Comparison of ENCODE assay signal across 1 cellular context in the genomic region with DNA sequence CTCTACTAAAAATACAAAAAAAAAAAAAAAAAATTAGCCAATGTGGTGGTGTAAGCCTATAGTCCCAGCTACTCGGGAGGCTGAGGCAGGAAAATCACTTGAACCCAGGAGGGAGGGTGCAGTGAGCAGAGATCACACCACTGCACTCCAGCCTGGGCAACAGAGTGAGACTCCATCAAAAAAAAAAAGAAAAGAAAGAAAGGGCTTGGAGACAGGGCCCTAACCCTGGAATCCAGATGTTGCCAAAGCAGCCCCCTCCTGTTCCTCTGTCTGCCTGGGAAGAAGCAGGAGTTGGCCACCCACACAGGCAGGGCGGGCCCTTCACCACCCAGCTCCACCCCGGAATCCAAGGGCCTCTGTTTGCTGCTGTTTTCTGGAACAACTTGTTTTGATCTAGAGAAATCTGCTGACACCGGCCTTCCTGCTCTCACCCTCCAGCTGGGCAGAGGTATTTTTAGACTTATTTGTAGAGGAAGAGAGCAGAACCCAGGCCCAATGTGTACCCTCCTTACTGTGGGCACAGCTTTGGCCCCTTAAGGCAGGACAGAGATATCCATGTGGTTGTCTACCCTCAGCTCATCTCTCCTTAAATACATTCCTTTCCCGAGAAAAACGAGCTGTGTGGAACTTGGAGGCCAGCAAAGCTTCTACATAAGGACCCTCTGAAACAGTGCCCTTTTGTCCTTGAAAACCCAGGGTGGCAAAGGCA.
TF ChIP-seq lines count a peak whose summit lies in the region.

No MANE protein-coding gene starts in this region.

TF ChIP-seq in HepG2, 621 proteins besides CTCF, POLR2A, EP300 and RAD21 (continued from another document and continues in another):
- TF ChIP-seq KDM2A (CRISPR knock-in tag; IDR thresholded peaks at IDR 0.05; ENCODE audit: borderline replicate concordance, low read depth) (peak; percentile 30; the same call in 1 of the 2 replicates), ZNF331 (CRISPR knock-in tag; IDR thresholded peaks at IDR 0.05) (peak; percentile 58; the same call in 1 of the 2 replicates), HOXD1 (CRISPR knock-in tag; IDR thresholded peaks at IDR 0.05) (no peak), PHF8 (CRISPR knock-in tag; IDR thresholded peaks at IDR 0.05) (no peak), SAP130 (CRISPR knock-in tag; IDR thresholded peaks at IDR 0.05; ENCODE audit: low read depth) (peak; percentile 92), ZSCAN22 (CRISPR knock-in tag; IDR thresholded peaks at IDR 0.05) (no peak), POLR2G (IDR thresholded peaks at IDR 0.05; ENCODE audit: low read depth, low read length) (peak; percentile 66), ZNF782 (CRISPR knock-in tag; IDR thresholded peaks at IDR 0.05; ENCODE audit: borderline replicate concordance) (no peak), SMYD3 (CRISPR knock-in tag; IDR thresholded peaks at IDR 0.05) (no peak), ZBTB20 (CRISPR knock-in tag; IDR thresholded peaks at IDR 0.05; ENCODE audit: borderline replicate concordance, low read depth) (no peak), ZNF274 (CRISPR knock-in tag; IDR thresholded peaks at IDR 0.05) (no peak), ATF1 (CRISPR knock-in tag; IDR thresholded peaks at IDR 0.05) (no peak), TARDBP (CRISPR knock-in tag; IDR thresholded peaks at IDR 0.05) (peak; percentile 48; the same call in 1 of the 2 replicates), ZNF335 (CRISPR knock-in tag; IDR thresholded peaks at IDR 0.05) (no peak), ZNF772 (CRISPR knock-in tag; IDR thresholded peaks at IDR 0.05) (peak; percentile 54; the same call in 1 of the 2 replicates), CENPT (CRISPR knock-in tag; IDR thresholded peaks at IDR 0.05; ENCODE audit: low read depth) (no peak), KLF9 (CRISPR knock-in tag; IDR thresholded peaks at IDR 0.05; ENCODE audit: low read depth) (no peak), PPARG (CRISPR knock-in tag; conservative IDR thresholded peaks at IDR 0.05) (peak; percentile 61), NR2F6 (IDR thresholded peaks at IDR 0.05) (no peak; the same call in 1 of the 2 replicates), NR2F6 (CRISPR knock-in tag; IDR thresholded peaks at IDR 0.05) (peak; percentile 67), KLF15 (CRISPR knock-in tag; IDR thresholded peaks at IDR 0.05; ENCODE audit: borderline replicate concordance) (no peak), CCDC6 (CRISPR knock-in tag; IDR thresholded peaks at IDR 0.05) (no peak), ZNF761 (CRISPR knock-in tag; conservative IDR thresholded peaks at IDR 0.05) (no peak), FOXO1 (CRISPR knock-in tag; IDR thresholded peaks at IDR 0.05) (peak; percentile 72; the same call in 1 of the 2 replicates), SRSF4 (IDR thresholded peaks at IDR 0.05; ENCODE audit: low read depth, low read length, poor library complexity, severe bottlenecking) (no peak), AHR (CRISPR knock-in tag; IDR thresholded peaks at IDR 0.05) (no peak), CBX5 (CRISPR knock-in tag; IDR thresholded peaks at IDR 0.05; ENCODE audit: borderline replicate concordance) (no peak; the same call in 1 of the 2 replicates), ARHGAP35 (CRISPR knock-in tag; IDR thresholded peaks at IDR 0.05; ENCODE audit: borderline replicate concordance) (no peak), MYNN (CRISPR knock-in tag; IDR thresholded peaks at IDR 0.05; ENCODE audit: low read depth) (no peak), POLR2AphosphoS2 (IDR thresholded peaks at IDR 0.05; ENCODE audit: low read depth, low read length) (peak; percentile 38; the same call in 1 of the 2 replicates)
- TF ChIP-seq, protein P1, sequence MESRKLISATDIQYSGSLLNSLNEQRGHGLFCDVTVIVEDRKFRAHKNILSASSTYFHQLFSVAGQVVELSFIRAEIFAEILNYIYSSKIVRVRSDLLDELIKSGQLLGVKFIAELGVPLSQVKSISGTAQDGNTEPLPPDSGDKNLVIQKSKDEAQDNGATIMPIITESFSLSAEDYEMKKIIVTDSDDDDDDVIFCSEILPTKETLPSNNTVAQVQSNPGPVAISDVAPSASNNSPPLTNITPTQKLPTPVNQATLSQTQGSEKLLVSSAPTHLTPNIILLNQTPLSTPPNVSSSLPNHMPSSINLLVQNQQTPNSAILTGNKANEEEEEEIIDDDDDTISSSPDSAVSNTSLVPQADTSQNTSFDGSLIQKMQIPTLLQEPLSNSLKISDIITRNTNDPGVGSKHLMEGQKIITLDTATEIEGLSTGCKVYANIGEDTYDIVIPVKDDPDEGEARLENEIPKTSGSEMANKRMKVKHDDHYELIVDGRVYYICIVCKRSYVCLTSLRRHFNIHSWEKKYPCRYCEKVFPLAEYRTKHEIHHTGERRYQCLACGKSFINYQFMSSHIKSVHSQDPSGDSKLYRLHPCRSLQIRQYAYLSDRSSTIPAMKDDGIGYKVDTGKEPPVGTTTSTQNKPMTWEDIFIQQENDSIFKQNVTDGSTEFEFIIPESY (CRISPR knock-in tag; IDR thresholded peaks at IDR 0.05) = no peak
- TF ChIP-seq, protein P2, sequence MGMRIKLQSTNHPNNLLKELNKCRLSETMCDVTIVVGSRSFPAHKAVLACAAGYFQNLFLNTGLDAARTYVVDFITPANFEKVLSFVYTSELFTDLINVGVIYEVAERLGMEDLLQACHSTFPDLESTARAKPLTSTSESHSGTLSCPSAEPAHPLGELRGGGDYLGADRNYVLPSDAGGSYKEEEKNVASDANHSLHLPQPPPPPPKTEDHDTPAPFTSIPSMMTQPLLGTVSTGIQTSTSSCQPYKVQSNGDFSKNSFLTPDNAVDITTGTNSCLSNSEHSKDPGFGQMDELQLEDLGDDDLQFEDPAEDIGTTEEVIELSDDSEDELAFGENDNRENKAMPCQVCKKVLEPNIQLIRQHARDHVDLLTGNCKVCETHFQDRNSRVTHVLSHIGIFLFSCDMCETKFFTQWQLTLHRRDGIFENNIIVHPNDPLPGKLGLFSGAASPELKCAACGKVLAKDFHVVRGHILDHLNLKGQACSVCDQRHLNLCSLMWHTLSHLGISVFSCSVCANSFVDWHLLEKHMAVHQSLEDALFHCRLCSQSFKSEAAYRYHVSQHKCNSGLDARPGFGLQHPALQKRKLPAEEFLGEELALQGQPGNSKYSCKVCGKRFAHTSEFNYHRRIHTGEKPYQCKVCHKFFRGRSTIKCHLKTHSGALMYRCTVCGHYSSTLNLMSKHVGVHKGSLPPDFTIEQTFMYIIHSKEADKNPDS (CRISPR knock-in tag; IDR thresholded peaks at IDR 0.05) = no peak
- TF ChIP-seq, protein P3, sequence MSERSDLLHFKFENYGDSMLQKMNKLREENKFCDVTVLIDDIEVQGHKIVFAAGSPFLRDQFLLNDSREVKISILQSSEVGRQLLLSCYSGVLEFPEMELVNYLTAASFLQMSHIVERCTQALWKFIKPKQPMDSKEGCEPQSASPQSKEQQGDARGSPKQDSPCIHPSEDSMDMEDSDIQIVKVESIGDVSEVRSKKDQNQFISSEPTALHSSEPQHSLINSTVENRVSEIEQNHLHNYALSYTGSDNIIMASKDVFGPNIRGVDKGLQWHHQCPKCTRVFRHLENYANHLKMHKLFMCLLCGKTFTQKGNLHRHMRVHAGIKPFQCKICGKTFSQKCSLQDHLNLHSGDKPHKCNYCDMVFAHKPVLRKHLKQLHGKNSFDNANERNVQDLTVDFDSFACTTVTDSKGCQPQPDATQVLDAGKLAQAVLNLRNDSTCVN (CRISPR knock-in tag; IDR thresholded peaks at IDR 0.05; ENCODE audit: borderline replicate concordance) = peak; percentile 100
- TF ChIP-seq, protein P4, sequence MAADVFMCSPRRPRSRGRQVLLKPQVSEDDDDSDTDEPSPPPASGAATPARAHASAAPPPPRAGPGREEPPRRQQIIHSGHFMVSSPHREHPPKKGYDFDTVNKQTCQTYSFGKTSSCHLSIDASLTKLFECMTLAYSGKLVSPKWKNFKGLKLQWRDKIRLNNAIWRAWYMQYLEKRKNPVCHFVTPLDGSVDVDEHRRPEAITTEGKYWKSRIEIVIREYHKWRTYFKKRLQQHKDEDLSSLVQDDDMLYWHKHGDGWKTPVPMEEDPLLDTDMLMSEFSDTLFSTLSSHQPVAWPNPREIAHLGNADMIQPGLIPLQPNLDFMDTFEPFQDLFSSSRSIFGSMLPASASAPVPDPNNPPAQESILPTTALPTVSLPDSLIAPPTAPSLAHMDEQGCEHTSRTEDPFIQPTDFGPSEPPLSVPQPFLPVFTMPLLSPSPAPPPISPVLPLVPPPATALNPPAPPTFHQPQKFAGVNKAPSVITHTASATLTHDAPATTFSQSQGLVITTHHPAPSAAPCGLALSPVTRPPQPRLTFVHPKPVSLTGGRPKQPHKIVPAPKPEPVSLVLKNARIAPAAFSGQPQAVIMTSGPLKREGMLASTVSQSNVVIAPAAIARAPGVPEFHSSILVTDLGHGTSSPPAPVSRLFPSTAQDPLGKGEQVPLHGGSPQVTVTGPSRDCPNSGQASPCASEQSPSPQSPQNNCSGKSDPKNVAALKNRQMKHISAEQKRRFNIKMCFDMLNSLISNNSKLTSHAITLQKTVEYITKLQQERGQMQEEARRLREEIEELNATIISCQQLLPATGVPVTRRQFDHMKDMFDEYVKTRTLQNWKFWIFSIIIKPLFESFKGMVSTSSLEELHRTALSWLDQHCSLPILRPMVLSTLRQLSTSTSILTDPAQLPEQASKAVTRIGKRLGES (CRISPR knock-in tag; IDR thresholded peaks at IDR 0.05; ENCODE audit: borderline replicate concordance) = no peak
- TF ChIP-seq, protein P5, sequence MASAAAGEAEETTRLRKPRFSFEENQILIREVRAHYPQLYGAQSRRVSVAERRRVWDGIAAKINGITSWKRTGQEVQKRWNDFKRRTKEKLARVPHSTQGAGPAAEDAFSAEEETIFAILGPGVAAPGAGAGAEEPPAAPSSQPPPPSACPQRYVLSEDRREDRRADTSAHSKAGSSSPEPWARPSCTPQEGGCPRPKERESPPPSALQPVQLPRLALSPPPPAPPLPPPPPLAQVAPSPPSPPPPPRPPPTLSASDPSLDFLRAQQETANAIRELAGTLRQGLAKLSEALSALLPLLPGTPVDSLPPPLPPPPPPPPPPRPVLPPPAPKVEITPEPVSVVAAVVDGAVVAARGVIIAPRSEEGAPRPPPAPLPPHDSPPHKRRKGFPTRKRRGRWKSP (CRISPR knock-in tag; IDR thresholded peaks at IDR 0.05) = 0 out of 2 replicates have a peak, but pooled peaks have one; percentile 23
- TF ChIP-seq, protein P6, sequence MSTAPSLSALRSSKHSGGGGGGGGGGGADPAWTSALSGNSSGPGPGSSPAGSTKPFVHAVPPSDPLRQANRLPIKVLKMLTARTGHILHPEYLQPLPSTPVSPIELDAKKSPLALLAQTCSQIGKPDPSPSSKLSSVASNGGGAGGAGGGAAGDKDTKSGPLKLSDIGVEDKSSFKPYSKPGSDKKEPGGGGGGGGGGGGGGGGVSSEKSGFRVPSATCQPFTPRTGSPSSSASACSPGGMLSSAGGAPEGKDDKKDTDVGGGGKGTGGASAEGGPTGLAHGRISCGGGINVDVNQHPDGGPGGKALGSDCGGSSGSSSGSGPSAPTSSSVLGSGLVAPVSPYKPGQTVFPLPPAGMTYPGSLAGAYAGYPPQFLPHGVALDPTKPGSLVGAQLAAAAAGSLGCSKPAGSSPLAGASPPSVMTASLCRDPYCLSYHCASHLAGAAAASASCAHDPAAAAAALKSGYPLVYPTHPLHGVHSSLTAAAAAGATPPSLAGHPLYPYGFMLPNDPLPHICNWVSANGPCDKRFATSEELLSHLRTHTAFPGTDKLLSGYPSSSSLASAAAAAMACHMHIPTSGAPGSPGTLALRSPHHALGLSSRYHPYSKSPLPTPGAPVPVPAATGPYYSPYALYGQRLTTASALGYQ (CRISPR knock-in tag; IDR thresholded peaks at IDR 0.05) = no peak
- TF ChIP-seq, protein P7, sequence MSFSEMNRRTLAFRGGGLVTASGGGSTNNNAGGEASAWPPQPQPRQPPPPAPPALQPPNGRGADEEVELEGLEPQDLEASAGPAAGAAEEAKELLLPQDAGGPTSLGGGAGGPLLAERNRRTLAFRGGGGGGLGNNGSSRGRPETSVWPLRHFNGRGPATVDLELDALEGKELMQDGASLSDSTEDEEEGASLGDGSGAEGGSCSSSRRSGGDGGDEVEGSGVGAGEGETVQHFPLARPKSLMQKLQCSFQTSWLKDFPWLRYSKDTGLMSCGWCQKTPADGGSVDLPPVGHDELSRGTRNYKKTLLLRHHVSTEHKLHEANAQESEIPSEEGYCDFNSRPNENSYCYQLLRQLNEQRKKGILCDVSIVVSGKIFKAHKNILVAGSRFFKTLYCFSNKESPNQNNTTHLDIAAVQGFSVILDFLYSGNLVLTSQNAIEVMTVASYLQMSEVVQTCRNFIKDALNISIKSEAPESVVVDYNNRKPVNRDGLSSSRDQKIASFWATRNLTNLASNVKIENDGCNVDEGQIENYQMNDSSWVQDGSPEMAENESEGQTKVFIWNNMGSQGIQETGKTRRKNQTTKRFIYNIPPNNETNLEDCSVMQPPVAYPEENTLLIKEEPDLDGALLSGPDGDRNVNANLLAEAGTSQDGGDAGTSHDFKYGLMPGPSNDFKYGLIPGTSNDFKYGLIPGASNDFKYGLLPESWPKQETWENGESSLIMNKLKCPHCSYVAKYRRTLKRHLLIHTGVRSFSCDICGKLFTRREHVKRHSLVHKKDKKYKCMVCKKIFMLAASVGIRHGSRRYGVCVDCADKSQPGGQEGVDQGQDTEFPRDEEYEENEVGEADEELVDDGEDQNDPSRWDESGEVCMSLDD (CRISPR knock-in tag; IDR thresholded peaks at IDR 0.05; ENCODE audit: borderline replicate concordance) = 0 out of 2 replicates have a peak, but pooled peaks have one; percentile 49
- TF ChIP-seq, protein P8, sequence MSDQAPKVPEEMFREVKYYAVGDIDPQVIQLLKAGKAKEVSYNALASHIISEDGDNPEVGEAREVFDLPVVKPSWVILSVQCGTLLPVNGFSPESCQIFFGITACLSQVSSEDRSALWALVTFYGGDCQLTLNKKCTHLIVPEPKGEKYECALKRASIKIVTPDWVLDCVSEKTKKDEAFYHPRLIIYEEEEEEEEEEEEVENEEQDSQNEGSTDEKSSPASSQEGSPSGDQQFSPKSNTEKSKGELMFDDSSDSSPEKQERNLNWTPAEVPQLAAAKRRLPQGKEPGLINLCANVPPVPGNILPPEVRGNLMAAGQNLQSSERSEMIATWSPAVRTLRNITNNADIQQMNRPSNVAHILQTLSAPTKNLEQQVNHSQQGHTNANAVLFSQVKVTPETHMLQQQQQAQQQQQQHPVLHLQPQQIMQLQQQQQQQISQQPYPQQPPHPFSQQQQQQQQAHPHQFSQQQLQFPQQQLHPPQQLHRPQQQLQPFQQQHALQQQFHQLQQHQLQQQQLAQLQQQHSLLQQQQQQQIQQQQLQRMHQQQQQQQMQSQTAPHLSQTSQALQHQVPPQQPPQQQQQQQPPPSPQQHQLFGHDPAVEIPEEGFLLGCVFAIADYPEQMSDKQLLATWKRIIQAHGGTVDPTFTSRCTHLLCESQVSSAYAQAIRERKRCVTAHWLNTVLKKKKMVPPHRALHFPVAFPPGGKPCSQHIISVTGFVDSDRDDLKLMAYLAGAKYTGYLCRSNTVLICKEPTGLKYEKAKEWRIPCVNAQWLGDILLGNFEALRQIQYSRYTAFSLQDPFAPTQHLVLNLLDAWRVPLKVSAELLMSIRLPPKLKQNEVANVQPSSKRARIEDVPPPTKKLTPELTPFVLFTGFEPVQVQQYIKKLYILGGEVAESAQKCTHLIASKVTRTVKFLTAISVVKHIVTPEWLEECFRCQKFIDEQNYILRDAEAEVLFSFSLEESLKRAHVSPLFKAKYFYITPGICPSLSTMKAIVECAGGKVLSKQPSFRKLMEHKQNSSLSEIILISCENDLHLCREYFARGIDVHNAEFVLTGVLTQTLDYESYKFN (CRISPR knock-in tag; conservative IDR thresholded peaks at IDR 0.05) = 0 out of 2 replicates have a peak, but pooled peaks have one; percentile 54
- TF ChIP-seq, protein P9, sequence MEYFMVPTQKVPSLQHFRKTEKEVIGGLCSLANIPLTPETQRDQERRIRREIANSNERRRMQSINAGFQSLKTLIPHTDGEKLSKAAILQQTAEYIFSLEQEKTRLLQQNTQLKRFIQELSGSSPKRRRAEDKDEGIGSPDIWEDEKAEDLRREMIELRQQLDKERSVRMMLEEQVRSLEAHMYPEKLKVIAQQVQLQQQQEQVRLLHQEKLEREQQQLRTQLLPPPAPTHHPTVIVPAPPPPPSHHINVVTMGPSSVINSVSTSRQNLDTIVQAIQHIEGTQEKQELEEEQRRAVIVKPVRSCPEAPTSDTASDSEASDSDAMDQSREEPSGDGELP (IDR thresholded peaks at IDR 0.05; ENCODE audit: borderline replicate concordance, low read depth) = peak; percentile 91; the same call in 1 of the 2 replicates
